ENCODE assay signal across 1 cellular context in the genomic region with DNA sequence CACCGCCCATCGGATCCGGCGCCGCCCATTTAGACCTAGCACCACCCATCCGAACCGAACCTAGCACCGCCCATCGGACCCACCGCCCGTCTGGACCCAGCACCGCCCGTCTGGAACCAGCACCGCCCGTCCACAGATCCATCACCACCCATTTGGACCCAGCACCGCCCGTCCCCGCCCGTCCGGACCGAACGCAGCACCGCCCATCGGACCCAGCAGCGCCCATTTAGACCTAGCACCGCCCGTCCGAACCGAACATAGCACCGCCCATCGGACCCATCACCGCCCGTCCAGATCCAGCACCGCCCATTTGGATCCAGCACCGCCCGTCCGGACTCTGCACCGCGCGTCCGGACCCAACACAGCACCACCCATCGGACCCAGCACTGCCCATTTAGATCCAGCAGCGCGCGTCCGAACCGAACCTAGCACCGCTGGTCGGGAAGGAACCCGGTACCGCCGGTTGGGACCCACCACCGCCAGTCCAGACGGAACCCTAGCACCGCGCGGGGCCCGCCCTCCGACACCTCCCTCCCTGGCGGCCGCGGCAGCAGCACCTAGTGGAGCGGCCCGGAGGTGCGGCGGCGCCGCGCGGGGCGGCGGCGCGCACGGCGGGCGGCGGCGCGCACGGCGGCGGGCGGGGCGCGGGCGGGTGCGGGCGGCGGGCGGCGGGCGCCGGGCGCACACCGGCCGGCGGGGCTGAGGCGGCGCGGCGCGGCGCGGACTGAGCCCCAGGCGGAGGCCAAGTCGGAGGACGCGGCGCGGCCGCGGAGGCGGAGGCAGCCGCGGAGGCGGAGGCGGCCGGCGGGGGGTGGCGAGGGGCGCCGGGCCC.
TF ChIP-seq lines count a peak whose summit lies in the region.

A gene with protein sequence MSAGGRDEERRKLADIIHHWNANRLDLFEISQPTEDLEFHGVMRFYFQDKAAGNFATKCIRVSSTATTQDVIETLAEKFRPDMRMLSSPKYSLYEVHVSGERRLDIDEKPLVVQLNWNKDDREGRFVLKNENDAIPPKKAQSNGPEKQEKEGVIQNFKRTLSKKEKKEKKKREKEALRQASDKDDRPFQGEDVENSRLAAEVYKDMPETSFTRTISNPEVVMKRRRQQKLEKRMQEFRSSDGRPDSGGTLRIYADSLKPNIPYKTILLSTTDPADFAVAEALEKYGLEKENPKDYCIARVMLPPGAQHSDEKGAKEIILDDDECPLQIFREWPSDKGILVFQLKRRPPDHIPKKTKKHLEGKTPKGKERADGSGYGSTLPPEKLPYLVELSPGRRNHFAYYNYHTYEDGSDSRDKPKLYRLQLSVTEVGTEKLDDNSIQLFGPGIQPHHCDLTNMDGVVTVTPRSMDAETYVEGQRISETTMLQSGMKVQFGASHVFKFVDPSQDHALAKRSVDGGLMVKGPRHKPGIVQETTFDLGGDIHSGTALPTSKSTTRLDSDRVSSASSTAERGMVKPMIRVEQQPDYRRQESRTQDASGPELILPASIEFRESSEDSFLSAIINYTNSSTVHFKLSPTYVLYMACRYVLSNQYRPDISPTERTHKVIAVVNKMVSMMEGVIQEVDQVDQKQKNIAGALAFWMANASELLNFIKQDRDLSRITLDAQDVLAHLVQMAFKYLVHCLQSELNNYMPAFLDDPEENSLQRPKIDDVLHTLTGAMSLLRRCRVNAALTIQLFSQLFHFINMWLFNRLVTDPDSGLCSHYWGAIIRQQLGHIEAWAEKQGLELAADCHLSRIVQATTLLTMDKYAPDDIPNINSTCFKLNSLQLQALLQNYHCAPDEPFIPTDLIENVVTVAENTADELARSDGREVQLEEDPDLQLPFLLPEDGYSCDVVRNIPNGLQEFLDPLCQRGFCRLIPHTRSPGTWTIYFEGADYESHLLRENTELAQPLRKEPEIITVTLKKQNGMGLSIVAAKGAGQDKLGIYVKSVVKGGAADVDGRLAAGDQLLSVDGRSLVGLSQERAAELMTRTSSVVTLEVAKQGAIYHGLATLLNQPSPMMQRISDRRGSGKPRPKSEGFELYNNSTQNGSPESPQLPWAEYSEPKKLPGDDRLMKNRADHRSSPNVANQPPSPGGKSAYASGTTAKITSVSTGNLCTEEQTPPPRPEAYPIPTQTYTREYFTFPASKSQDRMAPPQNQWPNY (N-terminal part only) (plus strand): TSS at position 682 of the 832 bp plus-strand sequence. CDS start 222 bp downstream, outside the sequence.

TF ChIP-seq in HepG2, 621 proteins besides CTCF, POLR2A, EP300 and RAD21 (continued from another document and continues in another):
- TF ChIP-seq, protein P1, sequence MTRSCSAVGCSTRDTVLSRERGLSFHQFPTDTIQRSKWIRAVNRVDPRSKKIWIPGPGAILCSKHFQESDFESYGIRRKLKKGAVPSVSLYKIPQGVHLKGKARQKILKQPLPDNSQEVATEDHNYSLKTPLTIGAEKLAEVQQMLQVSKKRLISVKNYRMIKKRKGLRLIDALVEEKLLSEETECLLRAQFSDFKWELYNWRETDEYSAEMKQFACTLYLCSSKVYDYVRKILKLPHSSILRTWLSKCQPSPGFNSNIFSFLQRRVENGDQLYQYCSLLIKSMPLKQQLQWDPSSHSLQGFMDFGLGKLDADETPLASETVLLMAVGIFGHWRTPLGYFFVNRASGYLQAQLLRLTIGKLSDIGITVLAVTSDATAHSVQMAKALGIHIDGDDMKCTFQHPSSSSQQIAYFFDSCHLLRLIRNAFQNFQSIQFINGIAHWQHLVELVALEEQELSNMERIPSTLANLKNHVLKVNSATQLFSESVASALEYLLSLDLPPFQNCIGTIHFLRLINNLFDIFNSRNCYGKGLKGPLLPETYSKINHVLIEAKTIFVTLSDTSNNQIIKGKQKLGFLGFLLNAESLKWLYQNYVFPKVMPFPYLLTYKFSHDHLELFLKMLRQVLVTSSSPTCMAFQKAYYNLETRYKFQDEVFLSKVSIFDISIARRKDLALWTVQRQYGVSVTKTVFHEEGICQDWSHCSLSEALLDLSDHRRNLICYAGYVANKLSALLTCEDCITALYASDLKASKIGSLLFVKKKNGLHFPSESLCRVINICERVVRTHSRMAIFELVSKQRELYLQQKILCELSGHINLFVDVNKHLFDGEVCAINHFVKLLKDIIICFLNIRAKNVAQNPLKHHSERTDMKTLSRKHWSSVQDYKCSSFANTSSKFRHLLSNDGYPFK (CRISPR knock-in tag; IDR thresholded peaks at IDR 0.05; ENCODE audit: borderline replicate concordance) = peak; percentile 43; the same call in 1 of the 2 replicates
- TF ChIP-seq TBX2 (CRISPR knock-in tag; IDR thresholded peaks at IDR 0.05; ENCODE audit: borderline replicate concordance) = peak; percentile 48; the same call in 1 of the 2 replicates
- TF ChIP-seq, protein P2, sequence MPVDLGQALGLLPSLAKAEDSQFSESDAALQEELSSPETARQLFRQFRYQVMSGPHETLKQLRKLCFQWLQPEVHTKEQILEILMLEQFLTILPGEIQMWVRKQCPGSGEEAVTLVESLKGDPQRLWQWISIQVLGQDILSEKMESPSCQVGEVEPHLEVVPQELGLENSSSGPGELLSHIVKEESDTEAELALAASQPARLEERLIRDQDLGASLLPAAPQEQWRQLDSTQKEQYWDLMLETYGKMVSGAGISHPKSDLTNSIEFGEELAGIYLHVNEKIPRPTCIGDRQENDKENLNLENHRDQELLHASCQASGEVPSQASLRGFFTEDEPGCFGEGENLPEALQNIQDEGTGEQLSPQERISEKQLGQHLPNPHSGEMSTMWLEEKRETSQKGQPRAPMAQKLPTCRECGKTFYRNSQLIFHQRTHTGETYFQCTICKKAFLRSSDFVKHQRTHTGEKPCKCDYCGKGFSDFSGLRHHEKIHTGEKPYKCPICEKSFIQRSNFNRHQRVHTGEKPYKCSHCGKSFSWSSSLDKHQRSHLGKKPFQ (CRISPR knock-in tag; IDR thresholded peaks at IDR 0.05; ENCODE audit: insufficient replicate concordance) = peak; percentile 23
- peak; percentile 39; the same call in 1 of the 2 replicates for TF ChIP-seq RARA (CRISPR knock-in tag; IDR thresholded peaks at IDR 0.05)
- TF ChIP-seq PITX1 (CRISPR knock-in tag; IDR thresholded peaks at IDR 0.05) = 0 out of 2 replicates have a peak, but pooled peaks have one; percentile 17
- TF ChIP-seq, protein P3, sequence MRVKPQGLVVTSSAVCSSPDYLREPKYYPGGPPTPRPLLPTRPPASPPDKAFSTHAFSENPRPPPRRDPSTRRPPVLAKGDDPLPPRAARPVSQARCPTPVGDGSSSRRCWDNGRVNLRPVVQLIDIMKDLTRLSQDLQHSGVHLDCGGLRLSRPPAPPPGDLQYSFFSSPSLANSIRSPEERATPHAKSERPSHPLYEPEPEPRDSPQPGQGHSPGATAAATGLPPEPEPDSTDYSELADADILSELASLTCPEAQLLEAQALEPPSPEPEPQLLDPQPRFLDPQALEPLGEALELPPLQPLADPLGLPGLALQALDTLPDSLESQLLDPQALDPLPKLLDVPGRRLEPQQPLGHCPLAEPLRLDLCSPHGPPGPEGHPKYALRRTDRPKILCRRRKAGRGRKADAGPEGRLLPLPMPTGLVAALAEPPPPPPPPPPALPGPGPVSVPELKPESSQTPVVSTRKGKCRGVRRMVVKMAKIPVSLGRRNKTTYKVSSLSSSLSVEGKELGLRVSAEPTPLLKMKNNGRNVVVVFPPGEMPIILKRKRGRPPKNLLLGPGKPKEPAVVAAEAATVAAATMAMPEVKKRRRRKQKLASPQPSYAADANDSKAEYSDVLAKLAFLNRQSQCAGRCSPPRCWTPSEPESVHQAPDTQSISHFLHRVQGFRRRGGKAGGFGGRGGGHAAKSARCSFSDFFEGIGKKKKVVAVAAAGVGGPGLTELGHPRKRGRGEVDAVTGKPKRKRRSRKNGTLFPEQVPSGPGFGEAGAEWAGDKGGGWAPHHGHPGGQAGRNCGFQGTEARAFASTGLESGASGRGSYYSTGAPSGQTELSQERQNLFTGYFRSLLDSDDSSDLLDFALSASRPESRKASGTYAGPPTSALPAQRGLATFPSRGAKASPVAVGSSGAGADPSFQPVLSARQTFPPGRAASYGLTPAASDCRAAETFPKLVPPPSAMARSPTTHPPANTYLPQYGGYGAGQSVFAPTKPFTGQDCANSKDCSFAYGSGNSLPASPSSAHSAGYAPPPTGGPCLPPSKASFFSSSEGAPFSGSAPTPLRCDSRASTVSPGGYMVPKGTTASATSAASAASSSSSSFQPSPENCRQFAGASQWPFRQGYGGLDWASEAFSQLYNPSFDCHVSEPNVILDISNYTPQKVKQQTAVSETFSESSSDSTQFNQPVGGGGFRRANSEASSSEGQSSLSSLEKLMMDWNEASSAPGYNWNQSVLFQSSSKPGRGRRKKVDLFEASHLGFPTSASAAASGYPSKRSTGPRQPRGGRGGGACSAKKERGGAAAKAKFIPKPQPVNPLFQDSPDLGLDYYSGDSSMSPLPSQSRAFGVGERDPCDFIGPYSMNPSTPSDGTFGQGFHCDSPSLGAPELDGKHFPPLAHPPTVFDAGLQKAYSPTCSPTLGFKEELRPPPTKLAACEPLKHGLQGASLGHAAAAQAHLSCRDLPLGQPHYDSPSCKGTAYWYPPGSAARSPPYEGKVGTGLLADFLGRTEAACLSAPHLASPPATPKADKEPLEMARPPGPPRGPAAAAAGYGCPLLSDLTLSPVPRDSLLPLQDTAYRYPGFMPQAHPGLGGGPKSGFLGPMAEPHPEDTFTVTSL (CRISPR knock-in tag; IDR thresholded peaks at IDR 0.05; ENCODE audit: borderline replicate concordance) = peak; percentile 39; the same call in 1 of the 2 replicates
- no peak for TF ChIP-seq NCOA1 (CRISPR knock-in tag; IDR thresholded peaks at IDR 0.05)
- peak; percentile 96; the same call in 1 of the 2 replicates for TF ChIP-seq ZNF230 (CRISPR knock-in tag; IDR thresholded peaks at IDR 0.05)
- no peak for TF ChIP-seq RELA (CRISPR knock-in tag; IDR thresholded peaks at IDR 0.05)
- TF ChIP-seq, protein P4, sequence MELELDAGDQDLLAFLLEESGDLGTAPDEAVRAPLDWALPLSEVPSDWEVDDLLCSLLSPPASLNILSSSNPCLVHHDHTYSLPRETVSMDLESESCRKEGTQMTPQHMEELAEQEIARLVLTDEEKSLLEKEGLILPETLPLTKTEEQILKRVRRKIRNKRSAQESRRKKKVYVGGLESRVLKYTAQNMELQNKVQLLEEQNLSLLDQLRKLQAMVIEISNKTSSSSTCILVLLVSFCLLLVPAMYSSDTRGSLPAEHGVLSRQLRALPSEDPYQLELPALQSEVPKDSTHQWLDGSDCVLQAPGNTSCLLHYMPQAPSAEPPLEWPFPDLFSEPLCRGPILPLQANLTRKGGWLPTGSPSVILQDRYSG (CRISPR knock-in tag; IDR thresholded peaks at IDR 0.05) = no peak
- peak; percentile 15; the same call in 1 of the 2 replicates for TF ChIP-seq HDAC2 (CRISPR knock-in tag; IDR thresholded peaks at IDR 0.05)
- TF ChIP-seq TEAD3 (CRISPR knock-in tag; optimal IDR thresholded peaks at IDR 0.05; ENCODE audit: borderline replicate concordance) = peak; percentile 36
- TF ChIP-seq, protein P5, sequence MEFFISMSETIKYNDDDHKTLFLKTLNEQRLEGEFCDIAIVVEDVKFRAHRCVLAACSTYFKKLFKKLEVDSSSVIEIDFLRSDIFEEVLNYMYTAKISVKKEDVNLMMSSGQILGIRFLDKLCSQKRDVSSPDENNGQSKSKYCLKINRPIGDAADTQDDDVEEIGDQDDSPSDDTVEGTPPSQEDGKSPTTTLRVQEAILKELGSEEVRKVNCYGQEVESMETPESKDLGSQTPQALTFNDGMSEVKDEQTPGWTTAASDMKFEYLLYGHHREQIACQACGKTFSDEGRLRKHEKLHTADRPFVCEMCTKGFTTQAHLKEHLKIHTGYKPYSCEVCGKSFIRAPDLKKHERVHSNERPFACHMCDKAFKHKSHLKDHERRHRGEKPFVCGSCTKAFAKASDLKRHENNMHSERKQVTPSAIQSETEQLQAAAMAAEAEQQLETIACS (CRISPR knock-in tag; IDR thresholded peaks at IDR 0.05) = peak; percentile 94
- 0 out of 2 replicates have a peak, but pooled peaks have one; percentile 48 for TF ChIP-seq ZNF724P (CRISPR knock-in tag; IDR thresholded peaks at IDR 0.05; ENCODE audit: borderline replicate concordance)
- 0 out of 2 replicates have a peak, but pooled peaks have one; percentile 14 for TF ChIP-seq HOXD1 (CRISPR knock-in tag; IDR thresholded peaks at IDR 0.05)
- 0 out of 2 replicates have a peak, but pooled peaks have one; percentile 41 for TF ChIP-seq CBFB (CRISPR knock-in tag; IDR thresholded peaks at IDR 0.05)
- TF ChIP-seq ZNF761 (CRISPR knock-in tag; conservative IDR thresholded peaks at IDR 0.05) = peak; percentile 86; the same call in 1 of the 2 replicates
- 0 out of 2 replicates have a peak, but pooled peaks have one; percentile 17 for TF ChIP-seq ESRRA (CRISPR knock-in tag; IDR thresholded peaks at IDR 0.05; ENCODE audit: low read depth)
- peak; percentile 70; the same call in 1 of the 2 replicates for TF ChIP-seq TBX3 (IDR thresholded peaks at IDR 0.05; ENCODE audit: borderline replicate concordance)
- TF ChIP-seq ARNTL (CRISPR knock-in tag; IDR thresholded peaks at IDR 0.05) = peak; percentile 60; the same call in 1 of the 2 replicates
- TF ChIP-seq RXRA (CRISPR knock-in tag; IDR thresholded peaks at IDR 0.05) = peak; percentile 57; the same call in 1 of the 2 replicates
- TF ChIP-seq NONO (IDR thresholded peaks at IDR 0.05) = no peak
- peak; percentile 88 for TF ChIP-seq NONO (CRISPR knock-in tag; conservative IDR thresholded peaks at IDR 0.05)
- TF ChIP-seq GFI1 (CRISPR knock-in tag; IDR thresholded peaks at IDR 0.05; ENCODE audit: borderline replicate concordance) = peak; percentile 75
- TF ChIP-seq, protein P6, sequence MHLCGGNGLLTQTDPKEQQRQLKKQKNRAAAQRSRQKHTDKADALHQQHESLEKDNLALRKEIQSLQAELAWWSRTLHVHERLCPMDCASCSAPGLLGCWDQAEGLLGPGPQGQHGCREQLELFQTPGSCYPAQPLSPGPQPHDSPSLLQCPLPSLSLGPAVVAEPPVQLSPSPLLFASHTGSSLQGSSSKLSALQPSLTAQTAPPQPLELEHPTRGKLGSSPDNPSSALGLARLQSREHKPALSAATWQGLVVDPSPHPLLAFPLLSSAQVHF (CRISPR knock-in tag; IDR thresholded peaks at IDR 0.05) = 0 out of 2 replicates have a peak, but pooled peaks have one; percentile 68
- no peak for TF ChIP-seq NR2F6 (IDR thresholded peaks at IDR 0.05)
- no peak for TF ChIP-seq NR2F6 (CRISPR knock-in tag; IDR thresholded peaks at IDR 0.05)
- TF ChIP-seq ELF3 (CRISPR knock-in tag; IDR thresholded peaks at IDR 0.05) = 0 out of 2 replicates have a peak, but pooled peaks have one; percentile 18
- TF ChIP-seq ZNF589 (CRISPR knock-in tag; conservative IDR thresholded peaks at IDR 0.05) = peak; percentile 72; the same call in 1 of the 2 replicates
- peak; percentile 47 for TF ChIP-seq AGO1 (IDR thresholded peaks at IDR 0.05; ENCODE audit: low read depth, low read length, poor library complexity, severe bottlenecking)
- no peak for TF ChIP-seq STAT5B (CRISPR knock-in tag; IDR thresholded peaks at IDR 0.05)
- no peak; the same call in 1 of the 2 replicates for TF ChIP-seq EED (CRISPR knock-in tag; IDR thresholded peaks at IDR 0.05)
- TF ChIP-seq ZNF543 (CRISPR knock-in tag; IDR thresholded peaks at IDR 0.05) = peak; percentile 85
